In genomic region chr3:184230603-184231528, GRCh38 we compare ENCODE assay signal across 9 cellular contexts. TPM values are rescaled to one million over a fixed set of nuclear protein-coding genes. Genes with fewer than 3 reads are reported as not detected.
DNase-seq lines count a peak whose midpoint lies in the region; ATAC-seq and TF ChIP-seq lines count a peak whose summit lies in the region.
"Had no signal": no experiment of that assay in that cellular context is flagged by ENCODE, and none has a peak within 500 bp of the region (broad histone marks: within the 10 kb centered on the region; RNA-seq: fewer than 3 reads in every experiment).

No MANE protein-coding gene starts in this region.

- H3K9me3 Mint-ChIP-seq in CD4-positive, alpha-beta memory T cell: peaks cover 0 to 2% (median 0%) of the 10 kb centered on the region in 8 donors
- H3K9me3 Mint-ChIP-seq in nephron progenitor cell: no peaks in the 10 kb centered on the region

- H3K4me1 Mint-ChIP-seq in CD4-positive, alpha-beta memory T cell: peaks cover 5 to 17% (median 7%) of the 10 kb centered on the region in 4 donors
- peaks cover 8% of the 10 kb centered on the region for H3K4me1 Mint-ChIP-seq in nephron progenitor cell

- peaks cover 40% of the 10 kb centered on the region for H3K27me3 ChIP-seq in CD4-positive, alpha-beta memory T cell (ENCODE audit: insufficient read depth, low read length)

- H3K27ac Mint-ChIP-seq in CD4-positive, alpha-beta memory T cell: peak overlapping the region in 2 of 7 donors; percentile 64 to 73
- no peak overlapping the region for H3K27ac Mint-ChIP-seq in nephron progenitor cell

- H3K36me3 Mint-ChIP-seq in CD4-positive, alpha-beta memory T cell: no peaks in the 10 kb centered on the region
- H3K36me3 Mint-ChIP-seq in nephron progenitor cell (ENCODE audit: low read depth): no peaks in the 10 kb centered on the region

- H3K9me3 ChIP-seq in CD4-positive, alpha-beta memory T cell (ENCODE audit: control insufficient read depth in 1 of 2, low read length in 2 of 2): no peaks in the 10 kb centered on the region

- TF ChIP-seq EP300 in Ishikawa (IDR thresholded peaks at IDR 0.05; ENCODE audit: borderline replicate concordance): no peak

- TF ChIP-seq RAD21 in Ishikawa (IDR thresholded peaks at IDR 0.05; ENCODE audit: low read depth): no peak

- H3K4me3 ChIP-seq in CD4-positive, alpha-beta memory T cell (ENCODE audit: low read length in 2 of 2): peak overlapping the region in 1 of 2 donors; percentile 51

- POLR2A ChIA-PET in CD4-positive, alpha-beta memory T cell (lab: Charles Lee; ENCODE audit: partially characterized antibody): interaction anchor here (1.2 kb wide), 1 partner anchor 19 kb away, joined by 4 read pairs; the partner anchor contains the start of gene EEF1AKMT4

- no peak for TF ChIP-seq CTCF in nephron progenitor cell (IDR thresholded peaks at IDR 0.05)

- DNase-seq in CD4-positive, alpha-beta memory T cell: no peak
- DNase-seq in T47D (ENCODE audit: low read depth in 1 of 2, low spot score in 1 of 2): peak; percentile 92 to 99
- peak; percentile 37 for DNase-seq in nephron progenitor cell
- no peak for DNase-seq in SKM-1 treated with dmso at 0.1 percent for 144 hours (lab: John Stamatoyannopoulos, UW; ENCODE audit: unreplicated experiment)
- DNase-seq in T1000 (lab: John Stamatoyannopoulos, UW): no peak
- no peak for DNase-seq in DMS 273 (lab: John Stamatoyannopoulos, UW; ENCODE audit: unreplicated experiment)

- no peak overlapping the region for H3K27ac ChIP-seq in CD4-positive, alpha-beta memory T cell (ENCODE audit: low read depth, low read length)

- in situ Hi-C loops in T47D (cut with HindIII; ENCODE audit: low pct_unique_long_range_greater_than_20kb, low sequenced_read_pairs): no loop called here

- CTCF ChIA-PET in CD4-positive, alpha-beta memory T cell (lab: Charles Lee; ENCODE audit: partially characterized antibody): interaction anchor here (1.1 to 5.4 kb wide), 3 partner anchors 9 to 58 kb away, joined by 3 to 76 read pairs (median 3); partner anchors contain the start of gene EEF1AKMT4

- peaks cover 39 to 40% of the 10 kb centered on the region in 2 donors for H3K27me3 Mint-ChIP-seq in CD4-positive, alpha-beta memory T cell
- H3K27me3 Mint-ChIP-seq in nephron progenitor cell (ENCODE audit: low read depth, poor library complexity): peaks cover 92% of the 10 kb centered on the region

- no peaks in the 10 kb centered on the region for H3K36me3 ChIP-seq in CD4-positive, alpha-beta memory T cell (ENCODE audit: insufficient read depth, low read length)

- peak overlapping the region; percentile 64 to 93 (median 81) for H3K4me3 Mint-ChIP-seq in CD4-positive, alpha-beta memory T cell
- H3K4me3 Mint-ChIP-seq in nephron progenitor cell: peak overlapping the region; percentile 71

- ATAC-seq in GM18858 (IDR thresholded peaks at IDR 0.05; ENCODE audit: unreplicated experiment): no peak

- H3K4me1 ChIP-seq in CD4-positive, alpha-beta memory T cell (ENCODE audit: insufficient read depth, low read length): peaks cover 11% of the 10 kb centered on the region

- intact Hi-C loops in CD4-positive, alpha-beta memory T cell (cut with micrococcal nuclease): no loop called here

TF ChIP-seq in Ishikawa, 13 proteins besides CTCF, POLR2A, EP300 and RAD21:
- TF ChIP-seq FOXM1 (IDR thresholded peaks at IDR 0.05; ENCODE audit: borderline replicate concordance, low read depth) (no peak), TEAD4 (IDR thresholded peaks at IDR 0.05) (peak; percentile 61), TCF12 (IDR thresholded peaks at IDR 0.05; ENCODE audit: low read depth) (0 out of 2 replicates have a peak, but pooled peaks have one; percentile 26), CREB1 (IDR thresholded peaks at IDR 0.05; ENCODE audit: low read depth) (no peak), CEBPB (IDR thresholded peaks at IDR 0.05) (no peak), NFIC (IDR thresholded peaks at IDR 0.05) (no peak), TAF1 (IDR thresholded peaks at IDR 0.05; ENCODE audit: low read depth) (no peak), USF1 (IDR thresholded peaks at IDR 0.05) (peak; percentile 86), YY1 (IDR thresholded peaks at IDR 0.05; ENCODE audit: low read depth) (no peak), ZBTB7A (IDR thresholded peaks at IDR 0.05; ENCODE audit: low read depth) (no peak), REST (IDR thresholded peaks at IDR 0.05; ENCODE audit: low read depth) (no peak), MAX (IDR thresholded peaks at IDR 0.05) (peak; percentile 38; the same call in 1 of the 2 replicates), EGR1 (IDR thresholded peaks at IDR 0.05) (peak; percentile 44)

RNA-seq across cellular contexts. Expression of gene VWA5B2, which starts 1.5 kb away (rescaled TPM):
- total RNA-seq in CD4-positive, alpha-beta memory T cell: not detected
- under 1 TPM in 1 of 2 donors, not detected in 1; 0.38 TPM for polyA plus RNA-seq in CD4-positive, alpha-beta memory T cell
- total RNA-seq: fibroblast of lung had no signal
- polyA plus RNA-seq: fibroblast of lung had no signal

RNA-seq across cellular contexts. Expression of gene ALG3, which starts 17.9 kb away (rescaled TPM):
- total RNA-seq in CD4-positive, alpha-beta memory T cell: 10 to 100 TPM; 37.5 to 40.6 TPM
- polyA plus RNA-seq in CD4-positive, alpha-beta memory T cell: 10 to 100 TPM; 56.5 to 67.8 TPM

RNA-seq across cellular contexts. Expression of gene EEF1AKMT4, which starts 18.6 kb away (rescaled TPM):
- 1 to 10 TPM; 1.7 to 2.1 TPM for total RNA-seq in CD4-positive, alpha-beta memory T cell
- polyA plus RNA-seq in CD4-positive, alpha-beta memory T cell: 1 to 10 TPM; 3.8 to 4.6 TPM

RNA-seq across cellular contexts. Expression of gene CAMK2N2, which starts 30.5 kb away (rescaled TPM):
- under 1 TPM in 1 of 2 experiments, not detected in 1; 0.25 TPM for total RNA-seq in CD4-positive, alpha-beta memory T cell
- not detected for polyA plus RNA-seq in CD4-positive, alpha-beta memory T cell

RNA-seq across cellular contexts. Expression of gene ABCF3, which starts 44.9 kb away (rescaled TPM):
- 100 to 1,000 TPM; 122 to 124 TPM for total RNA-seq in CD4-positive, alpha-beta memory T cell
- 10 to 100 TPM; 32.0 to 55.1 TPM for polyA plus RNA-seq in CD4-positive, alpha-beta memory T cell

Comparison
In these comparisons a context has a peak if more than half of its experiments do, and no peak if none do; other contexts are left out.
1. DNase-seq: peak in T47D (2 of 2) and nephron progenitor cell (single experiment); none in CD4-positive, alpha-beta memory T cell (0 of 5), SKM-1 treated with dmso at 0.1 percent for 144 hours (single experiment), T1000 (single experiment) and DMS 273 (single experiment).